20 cellular contexts compared by ENCODE assay signal in the genomic region with DNA sequence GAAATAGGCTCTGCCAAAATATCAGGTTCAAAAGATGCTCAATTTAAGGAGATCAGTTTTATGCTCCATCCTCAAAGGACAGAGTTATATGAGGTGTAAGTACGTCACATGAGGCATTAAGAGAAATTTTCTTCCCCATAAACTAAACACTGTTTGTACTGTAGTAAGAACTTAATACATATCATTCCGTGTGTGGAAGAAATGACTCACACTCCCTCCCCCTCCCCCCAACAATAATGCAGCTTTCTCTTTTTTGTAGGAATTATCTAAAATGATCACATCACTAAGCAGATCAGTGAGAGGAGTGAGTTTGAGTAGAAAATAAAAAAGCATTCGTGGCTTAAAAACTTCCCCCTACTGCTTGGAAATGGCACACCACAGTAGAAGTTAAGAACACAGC. TPM values are rescaled to one million over a fixed set of nuclear protein-coding genes. Genes with fewer than 3 reads are reported as not detected.
"Had no signal": no experiment of that assay in that cellular context is flagged by ENCODE, and none has a peak within 500 bp of the region (broad histone marks: within the 10 kb centered on the region; RNA-seq: fewer than 3 reads in every experiment).

No MANE protein-coding gene starts in this region.

- H3K27ac ChIP-seq: coronary artery, epithelial cell of prostate, prostate gland, spleen, tibial nerve had no signal

- ATAC-seq: activated CD8-positive, alpha-beta memory T cell treated with anti-CD3 and anti-CD28 coated beads, Interleukin-2, amount 10 ng/mL, durations not matched to agents 7 days and 5 days; activated naive CD4-positive, alpha-beta T cell treated with anti-CD3 and anti-CD28 coated beads, Interleukin-2, amount 50 U/mL, for 72 hours; activated T-cell treated with anti-CD3 and anti-CD28 coated beads, Interleukin-2, amount 50 U/mL, for 4 hours; left cardiac atrium; natural killer cell; sciatic nerve; stimulated activated memory B cell treated with anti-CD40 and anti-IgM and Interleukin-4, amounts not matched to agents 10 μg/mL and 1 μg/mL and 100 μg/mL, for 72 hours had no signal

- DNase-seq: activated CD4-positive, alpha-beta T cell treated with anti-CD3 and anti-CD28 coated beads for 1 hour; activated CD4-positive, alpha-beta T cell treated with anti-CD3 and anti-CD28 coated beads, Interleukin-2, amount 50 U/mL, for 48 hours; activated CD8-positive, alpha-beta memory T cell treated with anti-CD3 and anti-CD28 coated beads, Interleukin-2, amount 10 ng/mL, durations not matched to agents 7 days and 5 days; activated effector memory CD4-positive, alpha-beta T cell treated with anti-CD3 and anti-CD28 coated beads, Interleukin-2, amount 50 U/mL, for 16 hours; activated T-cell treated with anti-CD3 and anti-CD28 coated beads, Interleukin-2, amount 50 U/mL, for 4 hours; effector CD8-positive, alpha-beta T cell; left cardiac atrium; natural killer cell; spleen; stimulated activated CD4-positive, alpha-beta T cell treated with anti-CD3 and anti-CD28 coated beads, Interleukin-1b, Interleukin-23, amount 100 ng/mL, for 48 hours; T-helper 9 cell had no signal

- H3K4me3 ChIP-seq: coronary artery, lung, prostate gland, spleen, tibial nerve had no signal

- H3K36me3 ChIP-seq: prostate gland, spleen, tibial nerve had no signal

- H3K9me3 ChIP-seq: prostate gland, spleen, tibial nerve had no signal

- H3K27me3 ChIP-seq: tibial nerve had no signal

- H3K4me1 ChIP-seq: prostate gland had no signal

RNA-seq across cellular contexts. Expression of gene CDH12, which starts 2.2 kb away (rescaled TPM):
- total RNA-seq: activated CD8-positive, alpha-beta memory T cell treated with anti-CD3 and anti-CD28 coated beads, Interleukin-2, amount 10 ng/mL, durations not matched to agents 7 days and 5 days; activated naive CD4-positive, alpha-beta T cell treated with anti-CD3 and anti-CD28 coated beads, Interleukin-2, amount 50 U/mL, for 72 hours; activated T-cell treated with anti-CD3 and anti-CD28 coated beads, Interleukin-2, amount 50 U/mL, for 4 hours; left cardiac atrium; natural killer cell; omental fat pad; sciatic nerve had no signal
- polyA plus RNA-seq: spleen had no signal
